Comparison of ENCODE assay signal across 1 cellular context in genomic region chr4:1746919-1747602, GRCh38.
TF ChIP-seq lines count a peak whose summit lies in the region.

No MANE protein-coding gene starts in this region.

TF ChIP-seq in HepG2, 621 proteins besides CTCF, POLR2A, EP300 and RAD21 (continued from another document and continues in another):
- TF ChIP-seq SP140L (CRISPR knock-in tag; IDR thresholded peaks at IDR 0.05; ENCODE audit: borderline replicate concordance) (no peak), HOXA9 (CRISPR knock-in tag; IDR thresholded peaks at IDR 0.05; ENCODE audit: borderline replicate concordance) (no peak), ZNF251 (CRISPR knock-in tag; IDR thresholded peaks at IDR 0.05) (0 out of 2 replicates have a peak, but pooled peaks have one; percentile 51), ZNF335 (CRISPR knock-in tag; IDR thresholded peaks at IDR 0.05) (peak; percentile 79), GATAD1 (CRISPR knock-in tag; IDR thresholded peaks at IDR 0.05) (peak; percentile 39), POLR2G (IDR thresholded peaks at IDR 0.05; ENCODE audit: low read depth, low read length) (peak; percentile 75), NCOA2 (CRISPR knock-in tag; IDR thresholded peaks at IDR 0.05) (peak; percentile 65), ZNF3 (CRISPR knock-in tag; IDR thresholded peaks at IDR 0.05) (peak; percentile 28; the same call in 1 of the 2 replicates), ZNF589 (CRISPR knock-in tag; conservative IDR thresholded peaks at IDR 0.05) (no peak), DRAP1 (CRISPR knock-in tag; IDR thresholded peaks at IDR 0.05) (peak; percentile 31; the same call in 1 of the 2 replicates), ZBTB37 (CRISPR knock-in tag; IDR thresholded peaks at IDR 0.05) (no peak), HNF1B (CRISPR knock-in tag; IDR thresholded peaks at IDR 0.05) (peak; percentile 50; the same call in 1 of the 2 replicates), ZBTB10 (CRISPR knock-in tag; IDR thresholded peaks at IDR 0.05; ENCODE audit: borderline replicate concordance) (peak; percentile 70; the same call in 1 of the 2 replicates), MYC (CRISPR knock-in tag; IDR thresholded peaks at IDR 0.05; ENCODE audit: borderline replicate concordance) (peak; percentile 68), ONECUT2 (CRISPR knock-in tag; IDR thresholded peaks at IDR 0.05) (no peak), SNAI1 (CRISPR knock-in tag; IDR thresholded peaks at IDR 0.05; ENCODE audit: borderline replicate concordance) (0 out of 2 replicates have a peak, but pooled peaks have one; percentile 58), ZBTB7A (CRISPR knock-in tag; IDR thresholded peaks at IDR 0.05) (peak; percentile 87), GLMP (CRISPR knock-in tag; IDR thresholded peaks at IDR 0.05; ENCODE audit: borderline replicate concordance) (no peak), FOXK1 (CRISPR knock-in tag; IDR thresholded peaks at IDR 0.05; ENCODE audit: borderline replicate concordance, low read depth) (peak; percentile 50; the same call in 1 of the 2 replicates), AGO2 (optimal IDR thresholded peaks at IDR 0.05; ENCODE audit: low read depth, low read length) (peak; percentile 40), CAMTA2 (CRISPR knock-in tag; IDR thresholded peaks at IDR 0.05; ENCODE audit: borderline replicate concordance) (no peak), REPIN1 (CRISPR knock-in tag; IDR thresholded peaks at IDR 0.05; ENCODE audit: borderline replicate concordance, low read depth) (no peak), ZBTB20 (CRISPR knock-in tag; IDR thresholded peaks at IDR 0.05; ENCODE audit: borderline replicate concordance, low read depth) (no peak), ZNF713 (CRISPR knock-in tag; IDR thresholded peaks at IDR 0.05) (no peak), ZNF678 (CRISPR knock-in tag; IDR thresholded peaks at IDR 0.05) (peak; percentile 78; the same call in 1 of the 2 replicates), PBX3 (CRISPR knock-in tag; IDR thresholded peaks at IDR 0.05; ENCODE audit: borderline replicate concordance) (0 out of 2 replicates have a peak, but pooled peaks have one; percentile 74), ZNF17 (CRISPR knock-in tag; IDR thresholded peaks at IDR 0.05) (no peak), ZNF775 (CRISPR knock-in tag; IDR thresholded peaks at IDR 0.05; ENCODE audit: borderline replicate concordance) (no peak), PTBP1 (IDR thresholded peaks at IDR 0.05; ENCODE audit: low read depth, low read length, poor library complexity, severe bottlenecking) (peak; percentile 28), NCOR1 (IDR thresholded peaks at IDR 0.05; ENCODE audit: borderline replicate concordance, low read length) (no peak), ZSCAN31 (CRISPR knock-in tag; IDR thresholded peaks at IDR 0.05; ENCODE audit: low read depth) (peak; percentile 90; the same call in 1 of the 2 replicates), MED1 (CRISPR knock-in tag; IDR thresholded peaks at IDR 0.05) (peak; percentile 89), ZNF205 (CRISPR knock-in tag; IDR thresholded peaks at IDR 0.05) (no peak), ZSCAN9 (CRISPR knock-in tag; IDR thresholded peaks at IDR 0.05; ENCODE audit: borderline replicate concordance) (no peak), ZNF841 (CRISPR knock-in tag; IDR thresholded peaks at IDR 0.05; ENCODE audit: borderline replicate concordance) (no peak), NFE2L1 (CRISPR knock-in tag; IDR thresholded peaks at IDR 0.05; ENCODE audit: borderline replicate concordance) (no peak), ZNF569 (CRISPR knock-in tag; IDR thresholded peaks at IDR 0.05; ENCODE audit: borderline replicate concordance) (no peak), MLLT10 (CRISPR knock-in tag; IDR thresholded peaks at IDR 0.05) (no peak), ZNF615 (CRISPR knock-in tag; IDR thresholded peaks at IDR 0.05; ENCODE audit: borderline replicate concordance) (no peak), PRDM15 (CRISPR knock-in tag; IDR thresholded peaks at IDR 0.05) (0 out of 2 replicates have a peak, but pooled peaks have one; percentile 47), KLF6 (CRISPR knock-in tag; IDR thresholded peaks at IDR 0.05) (0 out of 2 replicates have a peak, but pooled peaks have one; percentile 44), YEATS4 (CRISPR knock-in tag; IDR thresholded peaks at IDR 0.05; ENCODE audit: borderline replicate concordance) (peak; percentile 62; the same call in 1 of the 2 replicates), MTA1 (CRISPR knock-in tag; IDR thresholded peaks at IDR 0.05; ENCODE audit: borderline replicate concordance) (peak; percentile 50; the same call in 1 of the 2 replicates), RFXAP (CRISPR knock-in tag; IDR thresholded peaks at IDR 0.05; ENCODE audit: borderline replicate concordance) (peak; percentile 80), SNAPC2 (CRISPR knock-in tag; IDR thresholded peaks at IDR 0.05) (no peak), RCOR2 (CRISPR knock-in tag; IDR thresholded peaks at IDR 0.05) (no peak), ZNF44 (CRISPR knock-in tag; IDR thresholded peaks at IDR 0.05) (no peak), ZNF432 (CRISPR knock-in tag; IDR thresholded peaks at IDR 0.05; ENCODE audit: borderline replicate concordance) (no peak)
- TF ChIP-seq, protein P1, sequence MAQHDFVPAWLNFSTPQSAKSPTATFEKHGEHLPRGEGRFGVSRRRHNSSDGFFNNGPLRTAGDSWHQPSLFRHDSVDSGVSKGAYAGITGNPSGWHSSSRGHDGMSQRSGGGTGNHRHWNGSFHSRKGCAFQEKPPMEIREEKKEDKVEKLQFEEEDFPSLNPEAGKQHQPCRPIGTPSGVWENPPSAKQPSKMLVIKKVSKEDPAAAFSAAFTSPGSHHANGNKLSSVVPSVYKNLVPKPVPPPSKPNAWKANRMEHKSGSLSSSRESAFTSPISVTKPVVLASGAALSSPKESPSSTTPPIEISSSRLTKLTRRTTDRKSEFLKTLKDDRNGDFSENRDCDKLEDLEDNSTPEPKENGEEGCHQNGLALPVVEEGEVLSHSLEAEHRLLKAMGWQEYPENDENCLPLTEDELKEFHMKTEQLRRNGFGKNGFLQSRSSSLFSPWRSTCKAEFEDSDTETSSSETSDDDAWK (CRISPR knock-in tag; IDR thresholded peaks at IDR 0.05): no peak
- TF ChIP-seq, protein P2, sequence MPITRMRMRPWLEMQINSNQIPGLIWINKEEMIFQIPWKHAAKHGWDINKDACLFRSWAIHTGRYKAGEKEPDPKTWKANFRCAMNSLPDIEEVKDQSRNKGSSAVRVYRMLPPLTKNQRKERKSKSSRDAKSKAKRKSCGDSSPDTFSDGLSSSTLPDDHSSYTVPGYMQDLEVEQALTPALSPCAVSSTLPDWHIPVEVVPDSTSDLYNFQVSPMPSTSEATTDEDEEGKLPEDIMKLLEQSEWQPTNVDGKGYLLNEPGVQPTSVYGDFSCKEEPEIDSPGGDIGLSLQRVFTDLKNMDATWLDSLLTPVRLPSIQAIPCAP (CRISPR knock-in tag; IDR thresholded peaks at IDR 0.05; ENCODE audit: low read depth): no peak
- TF ChIP-seq, protein P3, sequence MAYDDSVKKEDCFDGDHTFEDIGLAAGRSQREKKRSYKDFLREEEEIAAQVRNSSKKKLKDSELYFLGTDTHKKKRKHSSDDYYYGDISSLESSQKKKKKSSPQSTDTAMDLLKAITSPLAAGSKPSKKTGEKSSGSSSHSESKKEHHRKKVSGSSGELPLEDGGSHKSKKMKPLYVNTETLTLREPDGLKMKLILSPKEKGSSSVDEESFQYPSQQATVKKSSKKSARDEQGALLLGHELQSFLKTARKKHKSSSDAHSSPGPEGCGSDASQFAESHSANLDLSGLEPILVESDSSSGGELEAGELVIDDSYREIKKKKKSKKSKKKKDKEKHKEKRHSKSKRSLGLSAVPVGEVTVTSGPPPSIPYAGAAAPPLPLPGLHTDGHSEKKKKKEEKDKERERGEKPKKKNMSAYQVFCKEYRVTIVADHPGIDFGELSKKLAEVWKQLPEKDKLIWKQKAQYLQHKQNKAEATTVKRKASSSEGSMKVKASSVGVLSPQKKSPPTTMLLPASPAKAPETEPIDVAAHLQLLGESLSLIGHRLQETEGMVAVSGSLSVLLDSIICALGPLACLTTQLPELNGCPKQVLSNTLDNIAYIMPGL (CRISPR knock-in tag; IDR thresholded peaks at IDR 0.05; ENCODE audit: borderline replicate concordance in 1 of 2, low read depth in 1 of 2): peak; percentile 76 to 84
